ENCODE assay signal across 19 cellular contexts in genomic region chr3:194387276-194387675, GRCh38. TPM values are rescaled to one million over a fixed set of nuclear protein-coding genes. Genes with fewer than 3 reads are reported as not detected.
DNase-seq lines count a peak whose midpoint lies in the region; ATAC-seq and TF ChIP-seq lines count a peak whose summit lies in the region.
"Had no signal": no experiment of that assay in that cellular context is flagged by ENCODE, and none has a peak within 500 bp of the region (broad histone marks: within the 10 kb centered on the region; RNA-seq: fewer than 3 reads in every experiment).

No MANE protein-coding gene starts in this region.

- H3K36me3 ChIP-seq in GM23338 (ENCODE audit: insufficient read depth): no peaks in the 10 kb centered on the region; the same call in 1 of the 2 replicates
- H3K36me3 ChIP-seq: SJCRH30 had no signal

- no peak overlapping the region for H3K27ac Mint-ChIP-seq in natural killer cell
- H3K27ac Mint-ChIP-seq in natural killer cell treated with Interleukin-12 subunit alpha and Interleukin-12 subunit beta and Interleukin-15 and Interleukin-18, amount 100 ng/mL, for 72 hours: no peak overlapping the region
- H3K27ac Mint-ChIP-seq in osteocyte (ENCODE audit: unreplicated experiment): no peak overlapping the region
- H3K27ac Mint-ChIP-seq in GM23338: no peak overlapping the region

- peaks cover 4% of the 10 kb centered on the region; the same call in 1 of the 2 replicates for H3K4me1 ChIP-seq in GM23338 (ENCODE audit: insufficient read depth)
- H3K4me1 ChIP-seq: SJCRH30 had no signal

- H3F3A ChIP-seq in GM23338 (replicated peaks; ENCODE audit: low read depth): no peaks in the 10 kb centered on the region

- H3K4me1 Mint-ChIP-seq in natural killer cell: no peaks in the 10 kb centered on the region
- H3K4me1 Mint-ChIP-seq in natural killer cell treated with Interleukin-12 subunit alpha and Interleukin-12 subunit beta and Interleukin-15 and Interleukin-18, amount 100 ng/mL, for 72 hours (ENCODE audit: low read depth in 2 of 2): no peaks in the 10 kb centered on the region
- no peaks in the 10 kb centered on the region for H3K4me1 Mint-ChIP-seq in osteocyte (ENCODE audit: unreplicated experiment)
- H3K4me1 Mint-ChIP-seq in GM23338: peaks cover 17% of the 10 kb centered on the region
- H3K4me1 Mint-ChIP-seq: CD4-positive, alpha-beta memory T cell had no signal

- H3K27ac ChIP-seq in GM23338 (ENCODE audit: low read depth): no peak overlapping the region
- H3K27ac ChIP-seq: SJCRH30 had no signal

- H3K9me3 Mint-ChIP-seq in natural killer cell: no peaks in the 10 kb centered on the region
- H3K9me3 Mint-ChIP-seq in natural killer cell treated with Interleukin-12 subunit alpha and Interleukin-12 subunit beta and Interleukin-15 and Interleukin-18, amount 100 ng/mL, for 72 hours: no peaks in the 10 kb centered on the region
- H3K9me3 Mint-ChIP-seq in osteocyte (ENCODE audit: unreplicated experiment): peaks cover 17% of the 10 kb centered on the region
- H3K9me3 Mint-ChIP-seq in GM23338: peaks cover 10% of the 10 kb centered on the region; the same call in 2 of the 3 replicates

- H3K36me3 Mint-ChIP-seq in natural killer cell (no peaks in the 10 kb centered on the region), osteocyte (ENCODE audit: unreplicated experiment) (peaks cover 8% of the 10 kb centered on the region), GM23338 (ENCODE audit: low read depth) (no peaks in the 10 kb centered on the region)
- H3K36me3 Mint-ChIP-seq in natural killer cell treated with Interleukin-12 subunit alpha and Interleukin-12 subunit beta and Interleukin-15 and Interleukin-18, amount 100 ng/mL, for 72 hours: no peaks in the 10 kb centered on the region
- H3K36me3 Mint-ChIP-seq: CD4-positive, alpha-beta memory T cell had no signal

- ATAC-seq in natural killer cell (no peak), GM21360 (IDR thresholded peaks at IDR 0.05; ENCODE audit: unreplicated experiment) (no peak), HG03457 (IDR thresholded peaks at IDR 0.05; ENCODE audit: unreplicated experiment) (no peak), GM23338 (no peak)
- no peak for ATAC-seq in natural killer cell treated with Interleukin-12 subunit alpha and Interleukin-12 subunit beta and Interleukin-15 and Interleukin-18, amount 100 ng/mL, for 72 hours
- ATAC-seq: SK-N-SH treated with all-trans-retinoic acid at 6 μM for 48 hours had no signal

- no peaks in the 10 kb centered on the region for H3K27me3 ChIP-seq in GM23338 (ENCODE audit: insufficient read depth)
- H3K27me3 ChIP-seq: SJCRH30 had no signal

- peak; percentile 5 for DNase-seq in natural killer cell
- no peak for DNase-seq in natural killer cell treated with Interleukin-12 subunit alpha and Interleukin-12 subunit beta and Interleukin-15 and Interleukin-18, amount 100 ng/mL, for 72 hours (ENCODE audit: low spot score)
- DNase-seq in ecto neural progenitor cell (ENCODE audit: low spot score): peak; percentile 36
- DNase-seq in osteocyte (ENCODE audit: extremely low spot score, unreplicated experiment): peak; percentile 60
- no peak for DNase-seq in GM23338 (ENCODE audit: low spot score)
- DNase-seq: C1 segment of cervical spinal cord; CD4-positive, alpha-beta memory T cell; Kasumi-1; NCI-H1105 treated with DMSO at 0.1 percent for 48 hours; NCI-H2107; NCI-H524 treated with DMSO at 0.1 percent for 48 hours; SJCRH30 had no signal

- no peaks in the 10 kb centered on the region for H3K79me2 ChIP-seq in GM23338 (replicated peaks; ENCODE audit: insufficient read depth)

- H3K4me2 ChIP-seq in GM23338: no peak overlapping the region

- no peaks in the 10 kb centered on the region for H3K9me2 ChIP-seq in GM23338 (ENCODE audit: insufficient read depth)

- H2AFZ ChIP-seq in GM23338: no peak overlapping the region

- H3K4me3 ChIP-seq in GM23338: no peak overlapping the region
- H3K4me3 ChIP-seq: K562, SJCRH30 had no signal

- intact Hi-C loops in natural killer cell (cut with micrococcal nuclease): no loop called here

- TF ChIP-seq CTCF in natural killer cell (IDR thresholded peaks at IDR 0.05): no peak
- TF ChIP-seq CTCF in osteocyte (IDR thresholded peaks at IDR 0.05): no peak
- no peak for TF ChIP-seq CTCF in GM23338 (conservative IDR thresholded peaks at IDR 0.05; ENCODE audit: low read depth in 2 of 2)

- peaks cover 23 to 38% of the 10 kb centered on the region in 2 donors for H3K27me3 Mint-ChIP-seq in natural killer cell (ENCODE audit: low read depth in 2 of 2)
- H3K27me3 Mint-ChIP-seq in natural killer cell treated with Interleukin-12 subunit alpha and Interleukin-12 subunit beta and Interleukin-15 and Interleukin-18, amount 100 ng/mL, for 72 hours: peaks cover 24 to 27% of the 10 kb centered on the region in 2 donors
- peaks cover 46% of the 10 kb centered on the region for H3K27me3 Mint-ChIP-seq in osteocyte (ENCODE audit: unreplicated experiment)
- peaks cover 8% of the 10 kb centered on the region for H3K27me3 Mint-ChIP-seq in GM23338 (ENCODE audit: insufficient read depth, low read depth, poor library complexity)

- no peak overlapping the region for H3K4me3 Mint-ChIP-seq in natural killer cell
- no peak overlapping the region for H3K4me3 Mint-ChIP-seq in natural killer cell treated with Interleukin-12 subunit alpha and Interleukin-12 subunit beta and Interleukin-15 and Interleukin-18, amount 100 ng/mL, for 72 hours
- H3K4me3 Mint-ChIP-seq in osteocyte (ENCODE audit: unreplicated experiment): no peak overlapping the region
- H3K4me3 Mint-ChIP-seq in GM23338: no peak overlapping the region
- H3K4me3 Mint-ChIP-seq: CD4-positive, alpha-beta memory T cell had no signal

- H4K20me1 ChIP-seq in GM23338 (replicated peaks; ENCODE audit: insufficient read depth): no peaks in the 10 kb centered on the region

TF ChIP-seq in GM23338, 12 proteins besides CTCF, POLR2A, EP300 and RAD21 (continues in another document):
- TF ChIP-seq STAT1 (IDR thresholded peaks at IDR 0.05; ENCODE audit: unreplicated experiment) (no peak), NANOG (IDR thresholded peaks at IDR 0.05; ENCODE audit: borderline replicate concordance) (no peak)

RNA-seq across cellular contexts. Expression of gene GP5, which starts 11.8 kb away (rescaled TPM):
- total RNA-seq in natural killer cell (under 1 TPM; 0.63 to 0.88 (median 0.80) TPM), osteocyte (0.10 TPM in 1 of 2 replicates, not detected in the other)
- under 1 TPM in 1 of 2 donors, not detected in 1; 0.24 TPM for total RNA-seq in natural killer cell treated with Interleukin-12 subunit alpha and Interleukin-12 subunit beta and Interleukin-15 and Interleukin-18, amount 100 ng/mL, for 72 hours
- 0.07 and 0.12 TPM in 2 replicates for total RNA-seq in GM23338 (2014; rRNA removed; shearing (Covaris generic))
- polyA plus RNA-seq in GM23338 (2016; fragmentation: Nextera tagmentation; extraction: Ambion mirVana): 0.15 TPM in 1 of 2 replicates, not detected in the other
- total RNA-seq: HT1080, SJCRH30 had no signal

RNA-seq across cellular contexts. Expression of gene LRRC15, which starts 17.7 kb away (rescaled TPM):
- total RNA-seq in natural killer cell (not detected), osteocyte (0.18 and 0.27 TPM in 2 replicates)
- total RNA-seq in natural killer cell treated with Interleukin-12 subunit alpha and Interleukin-12 subunit beta and Interleukin-15 and Interleukin-18, amount 100 ng/mL, for 72 hours: not detected
- total RNA-seq in GM23338 (2014; rRNA removed; shearing (Covaris generic)): 0.14 TPM in 1 of 2 replicates, not detected in the other
- 0.05 TPM in 1 of 2 replicates, not detected in the other for polyA plus RNA-seq in GM23338 (2016; fragmentation: Nextera tagmentation; extraction: Ambion mirVana)
- total RNA-seq: A673; CD4-positive, alpha-beta memory T cell; K562 had no signal
- polyA plus RNA-seq: CD4-positive, alpha-beta memory T cell; K562 had no signal

RNA-seq across cellular contexts. Expression of gene CPN2, which starts 36.1 kb away (rescaled TPM):
- total RNA-seq in natural killer cell: not detected
- total RNA-seq in natural killer cell treated with Interleukin-12 subunit alpha and Interleukin-12 subunit beta and Interleukin-15 and Interleukin-18, amount 100 ng/mL, for 72 hours: not detected
- total RNA-seq in osteocyte: not detected in 2 replicates
- 0.14 TPM in 1 of 2 replicates, not detected in the other for total RNA-seq in GM23338 (2014; rRNA removed; shearing (Covaris generic))
- polyA plus RNA-seq in GM23338 (2016; fragmentation: Nextera tagmentation; extraction: Ambion mirVana): 0.10 TPM in 1 of 2 replicates, not detected in the other
- total RNA-seq: A673; CD4-positive, alpha-beta memory T cell; HT1080; K562; M059J; SJCRH30 had no signal
- polyA plus RNA-seq: CD4-positive, alpha-beta memory T cell; K562 had no signal

Comparison
In these comparisons a context has a peak if more than half of its experiments do, and no peak if none do; other contexts are left out.
1. DNase-seq: peak in natural killer cell (single experiment), ecto neural progenitor cell (single experiment) and osteocyte (single experiment); none in natural killer cell treated with Interleukin-12 subunit alpha and Interleukin-12 subunit beta and Interleukin-15 and Interleukin-18, amount 100 ng/mL, for 72 hours (single experiment) and GM23338 (single experiment).